34 cellular contexts compared by ENCODE assay signal in the genomic region with DNA sequence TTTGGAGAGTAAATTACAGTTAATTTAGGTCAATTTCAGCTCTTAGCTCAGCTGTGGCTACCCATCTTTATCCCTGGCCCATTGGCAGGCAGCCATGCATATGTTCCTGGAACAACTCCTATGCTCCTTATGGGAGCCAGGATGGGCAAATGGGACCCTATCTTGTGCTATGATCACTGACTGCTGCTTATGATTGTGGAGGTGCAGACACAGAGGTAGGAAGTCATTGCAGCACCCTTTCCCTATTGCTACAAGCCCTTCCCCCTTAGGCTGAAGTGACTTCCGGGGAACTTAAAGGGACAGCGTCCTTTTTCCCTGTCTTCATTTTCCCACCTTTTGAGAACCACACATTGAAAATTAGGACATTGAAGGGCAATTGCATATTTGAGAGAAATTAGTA.
DNase-seq lines count a peak whose midpoint lies in the region; ATAC-seq and TF ChIP-seq lines count a peak whose summit lies in the region.
"Had no signal": no experiment of that assay in that cellular context is flagged by ENCODE, and none has a peak within 500 bp of the region (broad histone marks: within the 10 kb centered on the region; RNA-seq: fewer than 3 reads in every experiment).

No MANE protein-coding gene starts in this region.

- H3K4me3 ChIP-seq in HL-60 (replicated peaks; ENCODE audit: insufficient read depth, low read length), result no peak overlapping the region
- H3K4me3 ChIP-seq: left lung, neural progenitor cell, smooth muscle cell, stomach, tibial nerve had no signal

- H3K9me3 Mint-ChIP-seq in CD14-positive monocyte (peaks cover 18 to 39% (median 29%) of the 10 kb centered on the region in 7 donors), T-cell (peaks cover 15 to 41% (median 18%) of the 10 kb centered on the region in 3 donors), memory B cell (peaks cover 21% of the 10 kb centered on the region)

- peak overlapping the region in 1 of 2 donors; percentile 35 for H3K4me3 Mint-ChIP-seq in CD14-positive monocyte
- H3K4me3 Mint-ChIP-seq in T-cell, result no peak overlapping the region
- no peak overlapping the region for H3K4me3 Mint-ChIP-seq in memory B cell
- H3K4me3 Mint-ChIP-seq: activated CD4-positive, alpha-beta memory T cell treated with anti-CD3 and anti-CD28 coated beads, Interleukin-2, amount 10 ng/mL, durations not matched to agents 7 days and 5 days; activated naive CD4-positive, alpha-beta T cell treated with anti-CD3 and anti-CD28 coated beads for 36 hours; activated T-helper 1 cell treated with anti-CD3 and anti-CD28 coated beads, Interleukin-12 subunit alpha, Interleukin-12 subunit beta, Interleukin-2, Interleukin-4 antibody, amounts not matched to agents 30 ng/mL and 10 ng/mL and 1 ng/mL, durations not matched to agents 14 hours and 24 hours and 36 hours; HFFc6; neural progenitor cell had no signal

- H3K27ac ChIP-seq in HL-60 (replicated peaks), result peak overlapping the region; percentile 79
- H3K27ac ChIP-seq: neural progenitor cell, tibial nerve had no signal

- H3K27ac Mint-ChIP-seq in CD14-positive monocyte (peak overlapping the region; percentile 68 to 97 (median 91)), T-cell (peak overlapping the region; percentile 34 to 44), memory B cell (peak overlapping the region; percentile 86)
- H3K27ac Mint-ChIP-seq: activated CD4-positive, alpha-beta memory T cell treated with anti-CD3 and anti-CD28 coated beads, Interleukin-2, amount 10 ng/mL, durations not matched to agents 7 days and 5 days; activated naive CD4-positive, alpha-beta T cell treated with anti-CD3 and anti-CD28 coated beads for 36 hours; activated T-helper 1 cell treated with anti-CD3 and anti-CD28 coated beads, Interleukin-12 subunit alpha, Interleukin-12 subunit beta, Interleukin-2, Interleukin-4 antibody, amounts not matched to agents 30 ng/mL and 10 ng/mL and 1 ng/mL, durations not matched to agents 14 hours and 24 hours and 36 hours; HFFc6; neural progenitor cell had no signal

- intact Hi-C loops in CD14-positive monocyte (cut with micrococcal nuclease), result loop anchor here in 1 of 2 donors (10.0 kb wide), 1 partner anchor 55 kb away; no protein-coding TSS in a partner anchor

- H3K27me3 ChIP-seq in HL-60 (ENCODE audit: insufficient read depth, poor library complexity, severe bottlenecking), result no peaks in the 10 kb centered on the region
- H3K27me3 ChIP-seq: left lung, neural progenitor cell, stomach, tibial nerve had no signal

- POLR2A ChIA-PET in T-cell (lab: Charles Lee), result no interaction called here

- H3K4me1 Mint-ChIP-seq in CD14-positive monocyte (peaks cover 38% of the 10 kb centered on the region), T-cell (peaks cover 28 to 46% (median 34%) of the 10 kb centered on the region in 3 donors), memory B cell (peaks cover 40% of the 10 kb centered on the region)
- H3K4me1 Mint-ChIP-seq: neural progenitor cell had no signal

- CTCF ChIA-PET in T-cell (lab: Charles Lee), result interaction anchor here in 1 of 2 donors (0.5 kb wide), 1 partner anchor 47 kb away, joined by 5 read pairs; no protein-coding TSS in a partner anchor

- H3K36me3 Mint-ChIP-seq in CD14-positive monocyte, result peaks cover 24% of the 10 kb centered on the region in 2 donors
- peaks cover 46% of the 10 kb centered on the region for H3K36me3 Mint-ChIP-seq in T-cell
- H3K36me3 Mint-ChIP-seq in memory B cell, result peaks cover 63% of the 10 kb centered on the region

- H3K27me3 Mint-ChIP-seq in CD14-positive monocyte (ENCODE audit: low read depth in 3 of 3), result no peaks in the 10 kb centered on the region
- H3K27me3 Mint-ChIP-seq in T-cell, result no peaks in the 10 kb centered on the region
- H3K27me3 Mint-ChIP-seq in memory B cell, result no peaks in the 10 kb centered on the region
- H3K27me3 Mint-ChIP-seq: activated CD4-positive, alpha-beta memory T cell treated with anti-CD3 and anti-CD28 coated beads, Interleukin-2, amount 10 ng/mL, durations not matched to agents 7 days and 5 days; CD8-positive, alpha-beta memory T cell had no signal

- TF ChIP-seq CTCF in CD14-positive monocyte (IDR thresholded peaks at IDR 0.05) (no peak), HL-60 (IDR thresholded peaks at IDR 0.05; ENCODE audit: insufficient read depth, low read length) (no peak)

- DNase-seq in CD14-positive monocyte (ENCODE audit: low spot score), result no peak
- peak; percentile 28 to 58 for DNase-seq in HL-60 (ENCODE audit: low read depth in 1 of 2, low spot score in 1 of 2)
- DNase-seq in T-cell, result no peak
- no peak for DNase-seq in memory B cell (ENCODE audit: low spot score in 2 of 2)
- DNase-seq in NCI-H1694 treated with DMSO at 0.1 percent for 48 hours (lab: John Stamatoyannopoulos, UW), result no peak
- no peak for DNase-seq in stimulated activated CD4-positive, alpha-beta T cell treated with anti-CD3 and anti-CD28 coated beads, Interleukin-15, amount 100 ng/mL, for 24 hours
- no peak for DNase-seq in activated CD4-positive, alpha-beta T cell treated with anti-CD3 and anti-CD28 coated beads, Interleukin-2, amount 50 U/mL, for 1 hour
- DNase-seq: activated CD4-positive, alpha-beta memory T cell treated with anti-CD3 and anti-CD28 coated beads, Interleukin-2, amount 10 ng/mL, durations not matched to agents 7 days and 5 days; activated CD4-positive, CD25-positive, alpha-beta regulatory T cell treated with anti-CD3 and anti-CD28 coated beads, Interleukin-2, amount 50 U/mL, for 72 hours; activated CD8-positive, alpha-beta memory T cell treated with anti-CD3 and anti-CD28 coated beads, Interleukin-2, amount 50 U/mL, for 4 hours; activated naive CD4-positive, alpha-beta T cell treated with anti-CD3 and anti-CD28 coated beads for 36 hours; AML-193; CD8-positive, alpha-beta memory T cell; dermis blood vessel endothelial cell; DMS53; foreskin fibroblast; GDM1; HFFc6; islet precursor cell; left lung; mesenchymal stem cell; NCI-H1048; NCI-H1930; NCI-H524 treated with DMSO at 0.1 percent for 48 hours; posterior cingulate gyrus; right cardiac atrium; stimulated activated CD4-positive, alpha-beta T cell treated with anti-CD3 and anti-CD28 coated beads, Interleukin-2, amount 100 ng/mL, for 24 hours; stomach had no signal

- ATAC-seq in T-cell (replicated peaks in 1 of 4), result no peak
- ATAC-seq in memory B cell (ENCODE audit: low read depth), result no peak
- ATAC-seq in GM21825 (IDR thresholded peaks at IDR 0.05; ENCODE audit: unreplicated experiment), result no peak
- ATAC-seq: esophagus mucosa had no signal

Comparison
In these comparisons a context has a peak if more than half of its experiments do, and no peak if none do; other contexts are left out.
1. DNase-seq: peak in HL-60 (2 of 2); none in CD14-positive monocyte (single experiment), T-cell (0 of 34), memory B cell (0 of 2), NCI-H1694 treated with DMSO at 0.1 percent for 48 hours (single experiment), stimulated activated CD4-positive, alpha-beta T cell treated with anti-CD3 and anti-CD28 coated beads, Interleukin-15, amount 100 ng/mL, for 24 hours (single experiment) and activated CD4-positive, alpha-beta T cell treated with anti-CD3 and anti-CD28 coated beads, Interleukin-2, amount 50 U/mL, for 1 hour (single experiment).
2. H3K27ac Mint-ChIP-seq: peak in every context shown above with its lines; median percentile 91 in CD14-positive monocyte; 86 in memory B cell; 39 in T-cell.